In genomic region chr4:89101256-89102161, GRCh38 we compare ENCODE assay signal across 9 cellular contexts. TPM values are rescaled to one million over a fixed set of nuclear protein-coding genes. Genes with fewer than 3 reads are reported as not detected.
A peak's percentile ranks its signal among the peaks of the same experiment; 100 is the strongest.
DNase-seq lines count a peak whose midpoint lies in the region; ATAC-seq, FAIRE-seq and TF ChIP-seq lines count a peak whose summit lies in the region.
"Had no signal": no experiment of that assay in that cellular context is flagged by ENCODE, and none has a peak within 500 bp of the region (broad histone marks: within the 10 kb centered on the region; RNA-seq: fewer than 3 reads in every experiment).

No MANE protein-coding gene starts in this region.

- H3K27ac Mint-ChIP-seq in mesothelial cell of epicardium, result no peak overlapping the region

- no peak for TF ChIP-seq CTCF in mesothelial cell of epicardium (IDR thresholded peaks at IDR 0.05; ENCODE audit: unreplicated experiment)

- H3K4me3 Mint-ChIP-seq in mesothelial cell of epicardium, result no peak overlapping the region

- ATAC-seq in GM19328 (IDR thresholded peaks at IDR 0.05; ENCODE audit: unreplicated experiment) (peak; percentile 93), HG02973 (IDR thresholded peaks at IDR 0.05; ENCODE audit: unreplicated experiment) (peak; percentile 94)

- TF ChIP-seq POLR2A in GM12892 (IDR thresholded peaks at IDR 0.05; ENCODE audit: low read depth, low read length), result no peak

- DNase-seq in GM12892 (ENCODE audit: insufficient read length) (peak; percentile 24), mesothelial cell of epicardium (ENCODE audit: low spot score in 2 of 2, unreplicated experiment in 2 of 2) (no peak), DMS53 treated with DMSO at 0.1 percent for 48 hours (lab: John Stamatoyannopoulos, UW; ENCODE audit: unreplicated experiment) (no peak)
- peak; percentile 29 to 36 for DNase-seq in activated T-cell treated with anti-CD3 and anti-CD28 coated beads, Interleukin-2, amount 50 U/mL, for 48 hours
- DNase-seq in stimulated activated CD4-positive, alpha-beta T cell treated with anti-CD3 and anti-CD28 coated beads, Interleukin-2, amount 100 ng/mL, for 24 hours, result no peak
- no peak for DNase-seq in effector CD4-positive, alpha-beta T cell
- DNase-seq: DND-41 had no signal

- H3K36me3 Mint-ChIP-seq in mesothelial cell of epicardium, result no peaks in the 10 kb centered on the region

- peaks cover 11% of the 10 kb centered on the region for H3K27me3 Mint-ChIP-seq in mesothelial cell of epicardium (ENCODE audit: low read depth)

- H3K4me1 Mint-ChIP-seq in mesothelial cell of epicardium, result no peaks in the 10 kb centered on the region

- peaks cover 3% of the 10 kb centered on the region for H3K9me3 Mint-ChIP-seq in mesothelial cell of epicardium

- FAIRE-seq in GM12892 (lab: Jason Lieb, UNC), result peak; percentile 93

RNA-seq across cellular contexts. Expression of gene TIGD2, which starts 9.8 kb away (rescaled TPM):
- polyA plus RNA-seq in GM12892 (2012; ENCODE audit: missing spikeins), result 4.5 TPM
- total RNA-seq in mesothelial cell of epicardium, result 10.7 to 11.5 TPM (median 10.8 TPM) in 3 replicates

RNA-seq across cellular contexts. Expression of gene FAM13A, which starts 44.5 kb away (rescaled TPM):
- 1.0 TPM for polyA plus RNA-seq in GM12892 (2012; ENCODE audit: missing spikeins)
- 50.2 to 57.7 TPM (median 52.1 TPM) in 3 replicates for total RNA-seq in mesothelial cell of epicardium

Comparison
In these comparisons a context has a peak if more than half of its experiments do, and no peak if none do; other contexts are left out.
1. DNase-seq: peak in GM12892 (single experiment) and activated T-cell treated with anti-CD3 and anti-CD28 coated beads, Interleukin-2, amount 50 U/mL, for 48 hours (2 of 2); none in mesothelial cell of epicardium (0 of 2), DMS53 treated with DMSO at 0.1 percent for 48 hours (single experiment), stimulated activated CD4-positive, alpha-beta T cell treated with anti-CD3 and anti-CD28 coated beads, Interleukin-2, amount 100 ng/mL, for 24 hours (0 of 2) and effector CD4-positive, alpha-beta T cell (single experiment).